In genomic region chr12:52038447-52038846, GRCh38 we compare ENCODE assay signal across 9 cellular contexts. TPM values are rescaled to one million over a fixed set of nuclear protein-coding genes. Genes with fewer than 3 reads are reported as not detected.
DNase-seq lines count a peak whose midpoint lies in the region; TF ChIP-seq lines count a peak whose summit lies in the region.
"Had no signal": no experiment of that assay in that cellular context is flagged by ENCODE, and none has a peak within 500 bp of the region (broad histone marks: within the 10 kb centered on the region; RNA-seq: fewer than 3 reads in every experiment).

No MANE protein-coding gene starts in this region.

- H3K27me3 Mint-ChIP-seq in chondrocyte (ENCODE audit: low read depth), result no peaks in the 10 kb centered on the region

- H3K27ac ChIP-seq in HUES6 (ENCODE audit: low read depth, low read length) (no peak overlapping the region), osteoblast (ENCODE audit: low read depth, low read length) (peak overlapping the region; percentile 42)

- peak overlapping the region; percentile 32 for H3K27ac Mint-ChIP-seq in chondrocyte (ENCODE audit: unreplicated experiment)

- no peaks in the 10 kb centered on the region for H3K27me3 ChIP-seq in BE2C
- peaks cover 33% of the 10 kb centered on the region for H3K27me3 ChIP-seq in HUES6 (ENCODE audit: control insufficient read depth, insufficient read depth, low read length)
- H3K27me3 ChIP-seq in osteoblast (ENCODE audit: insufficient read depth, low read length), result no peaks in the 10 kb centered on the region

- H3K9me3 ChIP-seq in BE2C (no peaks in the 10 kb centered on the region), HUES6 (ENCODE audit: control insufficient read depth, insufficient read depth, low read depth, low read length) (no peaks in the 10 kb centered on the region), osteoblast (ENCODE audit: low read depth, low read length) (no peaks in the 10 kb centered on the region)

- H3K4me3 ChIP-seq in BE2C (ENCODE audit: low read depth, low read length) (peak overlapping the region; percentile 86), HUES6 (ENCODE audit: low read depth, low read length) (peak overlapping the region; percentile 15; the same call in 1 of the 2 replicates), osteoblast (ENCODE audit: insufficient read depth, low read length) (no peak overlapping the region)

- TF ChIP-seq CTCF in BE2C (IDR thresholded peaks at IDR 0.05; ENCODE audit: low read depth, low read length), result no peak
- TF ChIP-seq CTCF in chondrocyte (IDR thresholded peaks at IDR 0.05), result no peak
- TF ChIP-seq CTCF in osteoblast (IDR thresholded peaks at IDR 0.05; ENCODE audit: extremely low read depth, low read depth, low read length), result no peak

- H3K9me3 Mint-ChIP-seq in chondrocyte (ENCODE audit: low read depth), result no peaks in the 10 kb centered on the region

- no peak overlapping the region for H3K9ac ChIP-seq in HUES6 (ENCODE audit: low read length)

- H3K4me2 ChIP-seq in osteoblast (ENCODE audit: insufficient read depth, low read length), result peak overlapping the region; percentile 30

- H4K20me1 ChIP-seq in osteoblast (ENCODE audit: insufficient read depth, low read length), result no peaks in the 10 kb centered on the region

- H3K4me3 Mint-ChIP-seq in chondrocyte (ENCODE audit: unreplicated experiment), result peak overlapping the region; percentile 87

- no peaks in the 10 kb centered on the region for H3K36me3 Mint-ChIP-seq in chondrocyte (ENCODE audit: low read depth)

- H3K4me1 ChIP-seq in BE2C (peaks cover 13% of the 10 kb centered on the region), HUES6 (ENCODE audit: control insufficient read depth, insufficient read depth, low read length) (peaks cover 10% of the 10 kb centered on the region), osteoblast (ENCODE audit: insufficient read depth, low read length) (peaks cover 19% of the 10 kb centered on the region)

- no peak overlapping the region for H2AFZ ChIP-seq in osteoblast (ENCODE audit: low read length)

- H3K4me1 Mint-ChIP-seq in chondrocyte (ENCODE audit: low read depth), result peaks cover 40% of the 10 kb centered on the region

- peaks cover 3% of the 10 kb centered on the region for H3K36me3 ChIP-seq in BE2C
- peaks cover 8% of the 10 kb centered on the region for H3K36me3 ChIP-seq in HUES6 (ENCODE audit: control insufficient read depth, insufficient read depth, low read length)
- no peaks in the 10 kb centered on the region for H3K36me3 ChIP-seq in osteoblast (ENCODE audit: insufficient read depth, low read length)

- H3K79me2 ChIP-seq in osteoblast (ENCODE audit: insufficient read depth, low read length), result peaks cover 6% of the 10 kb centered on the region

- DNase-seq in BE2C, result no peak
- no peak for DNase-seq in chondrocyte (ENCODE audit: low spot score)
- DNase-seq in osteoblast (ENCODE audit: insufficient read length, low spot score, missing footprints), result peak; percentile 89
- no peak for DNase-seq in T1000 (lab: John Stamatoyannopoulos, UW)
- DNase-seq in AG08396 (ENCODE audit: low spot score), result no peak
- no peak for DNase-seq in NCI-H524 treated with DMSO at 0.1 percent for 48 hours (lab: John Stamatoyannopoulos, UW)
- DNase-seq in germinal center (ENCODE audit: low spot score), result no peak
- DNase-seq: NCI-H2227 treated with DMSO at 0.1 percent for 48 hours had no signal

RNA-seq across cellular contexts. Expression of gene NR4A1, which starts 12.8 kb away (rescaled TPM):
- polyA plus RNA-seq in BE2C (2012; ENCODE audit: insufficient read depth, insufficient read length, low read depth), result 69.7 TPM
- total RNA-seq in chondrocyte, result 5.7 to 7.6 TPM (median 7.3 TPM) in 3 replicates
- 3.3 and 3.5 TPM in 2 replicates for total RNA-seq in osteoblast

RNA-seq across cellular contexts. Expression of gene ATG101, which starts 31.3 kb away (rescaled TPM):
- polyA plus RNA-seq in BE2C (2012; ENCODE audit: insufficient read depth, insufficient read length, low read depth), result 337 TPM
- total RNA-seq in chondrocyte (48.0 to 55.1 TPM (median 50.5 TPM) in 3 replicates), osteoblast (49.5 and 64.4 TPM in 2 replicates)

RNA-seq across cellular contexts. Expression of gene TAMALIN, which starts 31.7 kb away (rescaled TPM):
- 37.0 TPM for polyA plus RNA-seq in BE2C (2012; ENCODE audit: insufficient read depth, insufficient read length, low read depth)
- total RNA-seq in chondrocyte, result 11.1 to 15.7 TPM (median 13.7 TPM) in 3 replicates
- 4.7 and 6.5 TPM in 2 replicates for total RNA-seq in osteoblast

RNA-seq across cellular contexts. Expression of gene SMIM41, which starts 41.1 kb away (rescaled TPM):
- polyA plus RNA-seq in BE2C (2012; ENCODE audit: insufficient read depth, insufficient read length, low read depth), result not detected
- total RNA-seq in chondrocyte (not detected in 3 replicates), osteoblast (under 0.01 TPM in 1 of 2 replicates, not detected in the other)
